In the genomic region with DNA sequence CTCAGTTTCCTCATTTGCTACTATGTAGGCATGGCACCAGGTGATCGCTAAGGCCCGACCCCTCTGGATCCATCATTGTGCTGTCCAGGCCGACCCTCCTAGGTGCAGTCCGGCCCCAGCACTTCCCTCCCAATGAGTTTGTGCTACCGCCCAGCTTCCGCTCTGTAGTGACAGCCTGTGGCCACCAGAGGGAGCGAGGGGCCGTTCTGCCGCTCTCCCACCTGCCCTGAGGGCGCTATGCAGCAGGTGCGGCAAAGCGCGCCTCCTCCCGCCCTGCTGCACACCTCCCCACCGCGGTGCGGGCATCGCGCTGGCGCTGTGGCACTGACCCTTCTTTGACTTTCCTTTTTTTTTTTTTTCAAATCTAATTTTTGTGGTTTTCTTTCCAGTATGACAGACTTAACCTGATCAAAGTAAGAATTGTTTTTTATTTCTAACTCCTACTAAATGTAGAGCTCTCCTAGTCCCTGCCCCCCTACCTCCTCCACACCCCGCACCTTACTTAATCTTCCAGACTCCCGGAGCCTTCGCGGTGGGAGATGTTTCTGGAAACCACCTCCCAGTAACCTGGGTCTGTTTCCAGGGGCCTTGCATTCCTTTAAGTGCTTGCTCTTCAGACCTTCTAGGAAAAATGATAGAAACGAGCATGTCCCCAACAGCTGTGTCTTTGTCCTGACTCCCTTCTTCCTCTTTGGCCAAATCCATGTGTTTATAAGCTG, we compare ENCODE assay signal across 8 cellular contexts.
DNase-seq lines count a peak whose midpoint lies in the region; ATAC-seq and TF ChIP-seq lines count a peak whose summit lies in the region.

No MANE protein-coding gene starts in this region.

- H4K20me1 ChIP-seq in DND-41 (ENCODE audit: insufficient read depth, low read length) (peaks cover 13% of the 10 kb centered on the region), SU-DHL-6 (ENCODE audit: low read depth, low read length) (no peaks in the 10 kb centered on the region)

- H2AFZ ChIP-seq in DND-41 (ENCODE audit: low read depth, low read length) (no peak overlapping the region), SU-DHL-6 (ENCODE audit: low read depth, low read length, severe bottlenecking) (no peak overlapping the region)

- peak; percentile 53; the same call in 2 of the 3 replicates for ATAC-seq in DND-41 (ENCODE audit: insufficient read depth, low read depth)
- ATAC-seq in GM21619 (IDR thresholded peaks at IDR 0.05; ENCODE audit: unreplicated experiment) = peak; percentile 80
- ATAC-seq in activated naive CD8-positive, alpha-beta T cell treated with anti-CD3 and anti-CD28 coated beads, Interleukin-2, amount 10 ng/mL, durations not matched to agents 7 days and 5 days (ENCODE audit: low read depth) = peak; percentile 71

- no peaks in the 10 kb centered on the region for H3K27me3 Mint-ChIP-seq in activated naive CD8-positive, alpha-beta T cell treated with anti-CD3 and anti-CD28 coated beads, Interleukin-2, amount 10 ng/mL, durations not matched to agents 7 days and 5 days

- H3K4me1 ChIP-seq in DND-41 (ENCODE audit: insufficient read depth, low read length) = no peaks in the 10 kb centered on the region

- TF ChIP-seq CTCF in DND-41 (IDR thresholded peaks at IDR 0.05; ENCODE audit: borderline replicate concordance, extremely low read depth, low read length, poor library complexity, severe bottlenecking) = peak; percentile 76
- TF ChIP-seq CTCF in SU-DHL-6 (IDR thresholded peaks at IDR 0.05; ENCODE audit: insufficient read depth, low read length, poor library complexity, severe bottlenecking) = peak; percentile 67

- H3K27ac Mint-ChIP-seq in activated naive CD8-positive, alpha-beta T cell treated with anti-CD3 and anti-CD28 coated beads, Interleukin-2, amount 10 ng/mL, durations not matched to agents 7 days and 5 days = no peak overlapping the region

- peaks cover 16% of the 10 kb centered on the region for H3K4me1 Mint-ChIP-seq in activated naive CD8-positive, alpha-beta T cell treated with anti-CD3 and anti-CD28 coated beads, Interleukin-2, amount 10 ng/mL, durations not matched to agents 7 days and 5 days

- no peaks in the 10 kb centered on the region for H3K27me3 ChIP-seq in DND-41 (ENCODE audit: insufficient read depth, low read length, poor library complexity)
- no peaks in the 10 kb centered on the region for H3K27me3 ChIP-seq in SU-DHL-6 (ENCODE audit: low read length)

- H3K27ac ChIP-seq in DND-41 (ENCODE audit: low read length) (no peak overlapping the region), SU-DHL-6 (ENCODE audit: low read depth, low read length) (no peak overlapping the region)

- H3K4me3 ChIP-seq in DND-41 (ENCODE audit: low read depth in 1 of 2, low read length in 2 of 2) = no peak overlapping the region
- no peak overlapping the region for H3K4me3 ChIP-seq in SU-DHL-6 (ENCODE audit: insufficient read depth, low read length, poor library complexity, severe bottlenecking)

- no peaks in the 10 kb centered on the region for H3K79me2 ChIP-seq in DND-41 (ENCODE audit: insufficient read depth, low read length)
- H3K79me2 ChIP-seq in SU-DHL-6 (ENCODE audit: insufficient read depth, low read length) = no peaks in the 10 kb centered on the region

- H3F3A ChIP-seq in SU-DHL-6 (ENCODE audit: insufficient read depth) = no peaks in the 10 kb centered on the region

- POLR2A ChIA-PET in activated naive CD8-positive, alpha-beta T cell treated with anti-CD3 and anti-CD28 coated beads, Interleukin-2, amount 10 ng/mL, durations not matched to agents 7 days and 5 days (lab: Charles Lee) = interaction anchor here (0.7 kb wide), 1 partner anchor 233 kb away, joined by 3 read pairs; no protein-coding TSS in a partner anchor

- no peak overlapping the region for H3K4me3 Mint-ChIP-seq in activated naive CD8-positive, alpha-beta T cell treated with anti-CD3 and anti-CD28 coated beads, Interleukin-2, amount 10 ng/mL, durations not matched to agents 7 days and 5 days

- no peaks in the 10 kb centered on the region for H3K9me3 Mint-ChIP-seq in activated naive CD8-positive, alpha-beta T cell treated with anti-CD3 and anti-CD28 coated beads, Interleukin-2, amount 10 ng/mL, durations not matched to agents 7 days and 5 days

- DNase-seq in DND-41 = peak; percentile 18
- peak; percentile 64 for DNase-seq in KBM-7
- peak; percentile 76 for DNase-seq in activated naive CD8-positive, alpha-beta T cell treated with anti-CD3 and anti-CD28 coated beads, Interleukin-2, amount 10 ng/mL, durations not matched to agents 7 days and 5 days
- DNase-seq in hepatic stellate cell (ENCODE audit: low spot score) = peak; percentile 55
- peak; percentile 43 to 56 for DNase-seq in stimulated activated CD4-positive, alpha-beta T cell treated with anti-CD3 and anti-CD28 coated beads, Interleukin-12 subunit alpha, Interleukin-12 subunit beta, amount 100 ng/mL, for 24 hours (ENCODE audit: low read depth in 2 of 2)
- no peak for DNase-seq in KG1 (lab: John Stamatoyannopoulos, UW)

- no peak overlapping the region for H3K9ac ChIP-seq in DND-41 (ENCODE audit: low read depth, low read length)
- H3K9ac ChIP-seq in SU-DHL-6 (ENCODE audit: low read length) = no peak overlapping the region

- peaks cover 6% of the 10 kb centered on the region for H3K36me3 Mint-ChIP-seq in activated naive CD8-positive, alpha-beta T cell treated with anti-CD3 and anti-CD28 coated beads, Interleukin-2, amount 10 ng/mL, durations not matched to agents 7 days and 5 days

- no peaks in the 10 kb centered on the region for H3K9me2 ChIP-seq in SU-DHL-6 (replicated peaks; ENCODE audit: insufficient read depth, low read length)

- H3K4me2 ChIP-seq in DND-41 (ENCODE audit: insufficient read depth, low read length) = no peak overlapping the region
- no peak overlapping the region for H3K4me2 ChIP-seq in SU-DHL-6 (ENCODE audit: low read depth, low read length, poor library complexity, severe bottlenecking)

- H3K9me3 ChIP-seq in DND-41 (ENCODE audit: insufficient read depth, low read length, severe bottlenecking) = no peaks in the 10 kb centered on the region
- no peaks in the 10 kb centered on the region for H3K9me3 ChIP-seq in SU-DHL-6 (ENCODE audit: insufficient read depth, low read length)

- in situ Hi-C loops in KBM-7 (cut with MboI; ENCODE audit: low pct_unique_long_range_greater_than_20kb, low sequenced_read_pairs) = no loop called here

- H3K36me3 ChIP-seq in DND-41 (ENCODE audit: insufficient read depth, low read length) (0 out of 2 replicates have a peak, but pooled peaks cover 4% of the 10 kb centered on the region), SU-DHL-6 (ENCODE audit: low read length) (no peaks in the 10 kb centered on the region)
